Comparison of ENCODE assay signal across 1 cellular context in the genomic region with DNA sequence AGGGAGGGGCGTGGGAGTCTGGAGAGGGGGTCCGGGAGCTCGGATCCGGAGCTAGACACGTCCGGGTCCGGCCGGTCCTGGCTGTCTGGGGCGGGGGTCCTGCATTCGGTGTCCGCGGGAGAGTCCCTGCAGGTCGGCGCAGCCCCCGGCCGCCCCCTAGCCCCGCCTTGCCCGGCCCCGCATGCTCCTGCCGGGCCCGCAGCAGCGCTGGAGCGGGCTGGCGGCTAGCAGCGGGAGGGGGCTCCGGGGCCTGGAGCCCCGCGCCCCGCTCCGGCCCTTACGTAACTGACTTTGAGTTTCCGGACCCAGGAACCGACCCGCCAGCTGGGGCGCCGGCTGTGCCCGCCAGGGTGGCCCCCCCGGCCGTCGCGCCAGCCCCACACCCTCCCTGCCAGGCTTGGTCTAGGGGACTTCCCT.
TF ChIP-seq lines count a peak whose summit lies in the region.

No MANE protein-coding gene starts in this region.

TF ChIP-seq in HepG2, 621 proteins besides CTCF, POLR2A, EP300 and RAD21 (continued from another document and continues in another):
- TF ChIP-seq, protein P1, sequence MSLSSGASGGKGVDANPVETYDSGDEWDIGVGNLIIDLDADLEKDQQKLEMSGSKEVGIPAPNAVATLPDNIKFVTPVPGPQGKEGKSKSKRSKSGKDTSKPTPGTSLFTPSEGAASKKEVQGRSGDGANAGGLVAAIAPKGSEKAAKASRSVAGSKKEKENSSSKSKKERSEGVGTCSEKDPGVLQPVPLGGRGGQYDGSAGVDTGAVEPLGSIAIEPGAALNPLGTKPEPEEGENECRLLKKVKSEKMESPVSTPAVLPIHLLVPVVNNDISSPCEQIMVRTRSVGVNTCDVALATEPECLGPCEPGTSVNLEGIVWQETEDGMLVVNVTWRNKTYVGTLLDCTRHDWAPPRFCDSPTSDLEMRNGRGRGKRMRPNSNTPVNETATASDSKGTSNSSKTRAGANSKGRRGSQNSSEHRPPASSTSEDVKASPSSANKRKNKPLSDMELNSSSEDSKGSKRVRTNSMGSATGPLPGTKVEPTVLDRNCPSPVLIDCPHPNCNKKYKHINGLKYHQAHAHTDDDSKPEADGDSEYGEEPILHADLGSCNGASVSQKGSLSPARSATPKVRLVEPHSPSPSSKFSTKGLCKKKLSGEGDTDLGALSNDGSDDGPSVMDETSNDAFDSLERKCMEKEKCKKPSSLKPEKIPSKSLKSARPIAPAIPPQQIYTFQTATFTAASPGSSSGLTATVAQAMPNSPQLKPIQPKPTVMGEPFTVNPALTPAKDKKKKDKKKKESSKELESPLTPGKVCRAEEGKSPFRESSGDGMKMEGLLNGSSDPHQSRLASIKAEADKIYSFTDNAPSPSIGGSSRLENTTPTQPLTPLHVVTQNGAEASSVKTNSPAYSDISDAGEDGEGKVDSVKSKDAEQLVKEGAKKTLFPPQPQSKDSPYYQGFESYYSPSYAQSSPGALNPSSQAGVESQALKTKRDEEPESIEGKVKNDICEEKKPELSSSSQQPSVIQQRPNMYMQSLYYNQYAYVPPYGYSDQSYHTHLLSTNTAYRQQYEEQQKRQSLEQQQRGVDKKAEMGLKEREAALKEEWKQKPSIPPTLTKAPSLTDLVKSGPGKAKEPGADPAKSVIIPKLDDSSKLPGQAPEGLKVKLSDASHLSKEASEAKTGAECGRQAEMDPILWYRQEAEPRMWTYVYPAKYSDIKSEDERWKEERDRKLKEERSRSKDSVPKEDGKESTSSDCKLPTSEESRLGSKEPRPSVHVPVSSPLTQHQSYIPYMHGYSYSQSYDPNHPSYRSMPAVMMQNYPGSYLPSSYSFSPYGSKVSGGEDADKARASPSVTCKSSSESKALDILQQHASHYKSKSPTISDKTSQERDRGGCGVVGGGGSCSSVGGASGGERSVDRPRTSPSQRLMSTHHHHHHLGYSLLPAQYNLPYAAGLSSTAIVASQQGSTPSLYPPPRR (CRISPR knock-in tag; IDR thresholded peaks at IDR 0.05; ENCODE audit: borderline replicate concordance): no peak
- TF ChIP-seq KDM4B (CRISPR knock-in tag; IDR thresholded peaks at IDR 0.05) (no peak), ZNF615 (CRISPR knock-in tag; IDR thresholded peaks at IDR 0.05; ENCODE audit: borderline replicate concordance) (no peak), ZNF773 (CRISPR knock-in tag; IDR thresholded peaks at IDR 0.05; ENCODE audit: borderline replicate concordance) (no peak), KLF6 (CRISPR knock-in tag; IDR thresholded peaks at IDR 0.05) (no peak; the same call in 1 of the 2 replicates), MAF1 (CRISPR knock-in tag; IDR thresholded peaks at IDR 0.05; ENCODE audit: borderline replicate concordance) (no peak), ZNF562 (CRISPR knock-in tag; IDR thresholded peaks at IDR 0.05; ENCODE audit: borderline replicate concordance) (no peak), HDAC6 (IDR thresholded peaks at IDR 0.05; ENCODE audit: low read depth, low read length) (no peak), ZNF34 (CRISPR knock-in tag; IDR thresholded peaks at IDR 0.05; ENCODE audit: borderline replicate concordance) (no peak), SYNCRIP (IDR thresholded peaks at IDR 0.05; ENCODE audit: insufficient read depth, low read depth, low read length) (no peak), CAMTA2 (CRISPR knock-in tag; IDR thresholded peaks at IDR 0.05; ENCODE audit: borderline replicate concordance) (no peak), PAF1 (CRISPR knock-in tag; IDR thresholded peaks at IDR 0.05) (no peak), ZNF550 (CRISPR knock-in tag; IDR thresholded peaks at IDR 0.05; ENCODE audit: borderline replicate concordance) (no peak), TBX2 (CRISPR knock-in tag; IDR thresholded peaks at IDR 0.05; ENCODE audit: borderline replicate concordance) (no peak), TCF7L2 (IDR thresholded peaks at IDR 0.05; ENCODE audit: low read depth, low read length) (no peak), ASH2L (IDR thresholded peaks at IDR 0.05; ENCODE audit: insufficient read length, low read depth, low read length) (peak; percentile 51), HHEX (CRISPR knock-in tag; IDR thresholded peaks at IDR 0.05) (no peak), ZNF446 (CRISPR knock-in tag; IDR thresholded peaks at IDR 0.05) (0 out of 2 replicates have a peak, but pooled peaks have one; percentile 70), LCORL (IDR thresholded peaks at IDR 0.05) (no peak), LCORL (CRISPR knock-in tag; IDR thresholded peaks at IDR 0.05) (no peak), ZNF883 (CRISPR knock-in tag; IDR thresholded peaks at IDR 0.05; ENCODE audit: not compliant biosample characterization) (peak; percentile 2), ZNF703 (CRISPR knock-in tag; IDR thresholded peaks at IDR 0.05; ENCODE audit: borderline replicate concordance) (no peak), ZNF790 (CRISPR knock-in tag; IDR thresholded peaks at IDR 0.05; ENCODE audit: borderline replicate concordance) (peak; percentile 42; the same call in 1 of the 2 replicates), ARNTL (CRISPR knock-in tag; IDR thresholded peaks at IDR 0.05) (0 out of 2 replicates have a peak, but pooled peaks have one; percentile 12), ZFP36L1 (CRISPR knock-in tag; IDR thresholded peaks at IDR 0.05) (no peak), RARG (CRISPR knock-in tag; IDR thresholded peaks at IDR 0.05; ENCODE audit: low read depth) (no peak)
- TF ChIP-seq, protein P2, sequence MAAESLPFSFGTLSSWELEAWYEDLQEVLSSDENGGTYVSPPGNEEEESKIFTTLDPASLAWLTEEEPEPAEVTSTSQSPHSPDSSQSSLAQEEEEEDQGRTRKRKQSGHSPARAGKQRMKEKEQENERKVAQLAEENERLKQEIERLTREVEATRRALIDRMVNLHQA (CRISPR knock-in tag; IDR thresholded peaks at IDR 0.05): no peak
- TF ChIP-seq, protein P3, sequence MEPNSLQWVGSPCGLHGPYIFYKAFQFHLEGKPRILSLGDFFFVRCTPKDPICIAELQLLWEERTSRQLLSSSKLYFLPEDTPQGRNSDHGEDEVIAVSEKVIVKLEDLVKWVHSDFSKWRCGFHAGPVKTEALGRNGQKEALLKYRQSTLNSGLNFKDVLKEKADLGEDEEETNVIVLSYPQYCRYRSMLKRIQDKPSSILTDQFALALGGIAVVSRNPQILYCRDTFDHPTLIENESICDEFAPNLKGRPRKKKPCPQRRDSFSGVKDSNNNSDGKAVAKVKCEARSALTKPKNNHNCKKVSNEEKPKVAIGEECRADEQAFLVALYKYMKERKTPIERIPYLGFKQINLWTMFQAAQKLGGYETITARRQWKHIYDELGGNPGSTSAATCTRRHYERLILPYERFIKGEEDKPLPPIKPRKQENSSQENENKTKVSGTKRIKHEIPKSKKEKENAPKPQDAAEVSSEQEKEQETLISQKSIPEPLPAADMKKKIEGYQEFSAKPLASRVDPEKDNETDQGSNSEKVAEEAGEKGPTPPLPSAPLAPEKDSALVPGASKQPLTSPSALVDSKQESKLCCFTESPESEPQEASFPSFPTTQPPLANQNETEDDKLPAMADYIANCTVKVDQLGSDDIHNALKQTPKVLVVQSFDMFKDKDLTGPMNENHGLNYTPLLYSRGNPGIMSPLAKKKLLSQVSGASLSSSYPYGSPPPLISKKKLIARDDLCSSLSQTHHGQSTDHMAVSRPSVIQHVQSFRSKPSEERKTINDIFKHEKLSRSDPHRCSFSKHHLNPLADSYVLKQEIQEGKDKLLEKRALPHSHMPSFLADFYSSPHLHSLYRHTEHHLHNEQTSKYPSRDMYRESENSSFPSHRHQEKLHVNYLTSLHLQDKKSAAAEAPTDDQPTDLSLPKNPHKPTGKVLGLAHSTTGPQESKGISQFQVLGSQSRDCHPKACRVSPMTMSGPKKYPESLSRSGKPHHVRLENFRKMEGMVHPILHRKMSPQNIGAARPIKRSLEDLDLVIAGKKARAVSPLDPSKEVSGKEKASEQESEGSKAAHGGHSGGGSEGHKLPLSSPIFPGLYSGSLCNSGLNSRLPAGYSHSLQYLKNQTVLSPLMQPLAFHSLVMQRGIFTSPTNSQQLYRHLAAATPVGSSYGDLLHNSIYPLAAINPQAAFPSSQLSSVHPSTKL (CRISPR knock-in tag; IDR thresholded peaks at IDR 0.05): no peak
- TF ChIP-seq, protein P4, sequence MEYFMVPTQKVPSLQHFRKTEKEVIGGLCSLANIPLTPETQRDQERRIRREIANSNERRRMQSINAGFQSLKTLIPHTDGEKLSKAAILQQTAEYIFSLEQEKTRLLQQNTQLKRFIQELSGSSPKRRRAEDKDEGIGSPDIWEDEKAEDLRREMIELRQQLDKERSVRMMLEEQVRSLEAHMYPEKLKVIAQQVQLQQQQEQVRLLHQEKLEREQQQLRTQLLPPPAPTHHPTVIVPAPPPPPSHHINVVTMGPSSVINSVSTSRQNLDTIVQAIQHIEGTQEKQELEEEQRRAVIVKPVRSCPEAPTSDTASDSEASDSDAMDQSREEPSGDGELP (IDR thresholded peaks at IDR 0.05; ENCODE audit: borderline replicate concordance, low read depth): peak; percentile 49; the same call in 1 of the 2 replicates
- TF ChIP-seq, protein P5, sequence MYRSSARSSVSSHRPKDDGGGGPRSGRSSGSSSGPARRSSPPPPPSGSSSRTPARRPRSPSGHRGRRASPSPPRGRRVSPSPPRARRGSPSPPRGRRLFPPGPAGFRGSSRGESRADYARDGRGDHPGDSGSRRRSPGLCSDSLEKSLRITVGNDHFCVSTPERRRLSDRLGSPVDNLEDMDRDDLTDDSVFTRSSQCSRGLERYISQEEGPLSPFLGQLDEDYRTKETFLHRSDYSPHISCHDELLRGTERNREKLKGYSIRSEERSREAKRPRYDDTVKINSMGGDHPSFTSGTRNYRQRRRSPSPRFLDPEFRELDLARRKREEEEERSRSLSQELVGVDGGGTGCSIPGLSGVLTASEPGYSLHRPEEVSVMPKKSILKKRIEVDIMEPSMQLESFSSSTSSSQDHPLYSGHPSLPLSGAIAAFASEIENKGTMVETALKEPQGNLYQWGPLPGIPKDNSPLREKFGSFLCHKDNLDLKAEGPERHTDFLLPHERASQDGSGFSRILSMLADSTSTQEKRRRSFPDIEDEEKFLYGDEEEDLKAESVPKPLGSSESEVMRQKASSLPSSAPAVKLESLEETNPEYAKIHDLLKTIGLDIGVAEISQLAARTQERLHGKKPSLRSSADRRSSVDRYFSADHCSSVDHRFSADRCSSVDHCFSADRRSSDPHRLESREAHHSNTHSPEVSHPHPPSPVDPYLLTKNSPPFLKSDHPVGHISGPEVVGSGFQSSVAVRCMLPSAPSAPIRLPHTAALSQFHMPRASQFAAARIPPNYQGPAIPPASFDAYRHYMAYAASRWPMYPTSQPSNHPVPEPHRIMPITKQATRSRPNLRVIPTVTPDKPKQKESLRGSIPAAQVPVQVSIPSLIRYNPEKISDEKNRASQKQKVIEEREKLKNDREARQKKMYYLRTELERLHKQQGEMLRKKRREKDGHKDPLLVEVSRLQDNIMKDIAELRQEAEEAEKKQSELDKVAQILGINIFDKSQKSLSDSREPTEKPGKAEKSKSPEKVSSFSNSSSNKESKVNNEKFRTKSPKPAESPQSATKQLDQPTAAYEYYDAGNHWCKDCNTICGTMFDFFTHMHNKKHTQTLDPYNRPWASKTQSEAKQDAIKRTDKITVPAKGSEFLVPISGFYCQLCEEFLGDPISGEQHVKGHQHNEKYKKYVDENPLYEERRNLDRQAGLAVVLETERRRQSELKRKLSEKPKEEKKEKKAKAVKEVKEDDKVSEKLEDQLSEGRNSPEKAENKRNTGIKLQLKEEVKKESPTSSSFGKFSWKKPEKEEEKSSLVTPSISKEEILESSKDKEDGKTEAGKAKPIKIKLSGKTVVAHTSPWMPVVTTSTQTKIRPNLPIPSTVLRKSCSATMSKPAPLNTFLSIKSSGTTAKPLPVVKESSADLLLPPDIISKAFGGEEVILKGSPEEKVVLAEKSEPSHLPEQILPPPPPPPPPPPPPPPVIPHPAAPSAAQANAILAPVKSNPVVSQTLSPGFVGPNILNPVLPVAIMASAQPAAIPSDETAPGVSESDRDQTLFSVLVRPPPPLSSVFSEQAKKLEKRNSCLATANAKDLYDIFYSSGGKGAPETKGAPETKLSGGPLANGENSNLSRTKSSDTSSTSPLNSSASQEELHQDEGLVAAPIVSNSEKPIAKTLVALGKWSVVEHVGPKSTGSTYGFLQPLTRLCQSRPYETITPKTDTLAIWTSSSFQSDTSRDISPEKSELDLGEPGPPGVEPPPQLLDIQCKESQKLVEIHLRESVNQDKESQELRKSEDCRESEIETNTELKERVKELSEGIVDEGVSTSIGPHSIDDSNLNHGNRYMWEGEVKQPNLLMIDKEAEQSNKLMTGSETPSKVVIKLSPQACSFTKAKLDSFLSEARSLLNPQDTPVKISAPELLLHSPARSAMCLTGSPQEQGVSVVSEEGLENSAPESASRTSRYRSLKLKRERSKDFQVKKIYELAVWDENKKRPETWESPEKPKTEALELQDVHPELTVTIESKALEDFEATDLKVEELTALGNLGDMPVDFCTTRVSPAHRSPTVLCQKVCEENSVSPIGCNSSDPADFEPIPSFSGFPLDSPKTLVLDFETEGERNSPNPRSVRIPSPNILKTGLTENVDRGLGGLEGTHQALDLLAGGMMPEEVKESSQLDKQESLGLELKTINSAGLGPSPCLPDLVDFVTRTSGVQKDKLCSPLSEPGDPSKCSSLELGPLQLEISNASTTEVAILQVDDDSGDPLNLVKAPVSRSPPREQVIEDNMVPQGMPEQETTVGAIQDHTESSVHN (CRISPR knock-in tag; IDR thresholded peaks at IDR 0.05): no peak
- TF ChIP-seq, protein P6, sequence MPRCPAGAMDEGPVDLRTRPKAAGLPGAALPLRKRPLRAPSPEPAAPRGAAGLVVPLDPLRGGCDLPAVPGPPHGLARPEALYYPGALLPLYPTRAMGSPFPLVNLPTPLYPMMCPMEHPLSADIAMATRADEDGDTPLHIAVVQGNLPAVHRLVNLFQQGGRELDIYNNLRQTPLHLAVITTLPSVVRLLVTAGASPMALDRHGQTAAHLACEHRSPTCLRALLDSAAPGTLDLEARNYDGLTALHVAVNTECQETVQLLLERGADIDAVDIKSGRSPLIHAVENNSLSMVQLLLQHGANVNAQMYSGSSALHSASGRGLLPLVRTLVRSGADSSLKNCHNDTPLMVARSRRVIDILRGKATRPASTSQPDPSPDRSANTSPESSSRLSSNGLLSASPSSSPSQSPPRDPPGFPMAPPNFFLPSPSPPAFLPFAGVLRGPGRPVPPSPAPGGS (CRISPR knock-in tag; IDR thresholded peaks at IDR 0.05): 0 out of 2 replicates have a peak, but pooled peaks have one; percentile 10
- TF ChIP-seq, protein P7, sequence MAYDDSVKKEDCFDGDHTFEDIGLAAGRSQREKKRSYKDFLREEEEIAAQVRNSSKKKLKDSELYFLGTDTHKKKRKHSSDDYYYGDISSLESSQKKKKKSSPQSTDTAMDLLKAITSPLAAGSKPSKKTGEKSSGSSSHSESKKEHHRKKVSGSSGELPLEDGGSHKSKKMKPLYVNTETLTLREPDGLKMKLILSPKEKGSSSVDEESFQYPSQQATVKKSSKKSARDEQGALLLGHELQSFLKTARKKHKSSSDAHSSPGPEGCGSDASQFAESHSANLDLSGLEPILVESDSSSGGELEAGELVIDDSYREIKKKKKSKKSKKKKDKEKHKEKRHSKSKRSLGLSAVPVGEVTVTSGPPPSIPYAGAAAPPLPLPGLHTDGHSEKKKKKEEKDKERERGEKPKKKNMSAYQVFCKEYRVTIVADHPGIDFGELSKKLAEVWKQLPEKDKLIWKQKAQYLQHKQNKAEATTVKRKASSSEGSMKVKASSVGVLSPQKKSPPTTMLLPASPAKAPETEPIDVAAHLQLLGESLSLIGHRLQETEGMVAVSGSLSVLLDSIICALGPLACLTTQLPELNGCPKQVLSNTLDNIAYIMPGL (CRISPR knock-in tag; IDR thresholded peaks at IDR 0.05; ENCODE audit: borderline replicate concordance in 1 of 2, low read depth in 1 of 2): 0 out of 4 replicates have a peak, but pooled peaks of 1 of the 2 experiments have one; percentile 9
- TF ChIP-seq, protein P8, sequence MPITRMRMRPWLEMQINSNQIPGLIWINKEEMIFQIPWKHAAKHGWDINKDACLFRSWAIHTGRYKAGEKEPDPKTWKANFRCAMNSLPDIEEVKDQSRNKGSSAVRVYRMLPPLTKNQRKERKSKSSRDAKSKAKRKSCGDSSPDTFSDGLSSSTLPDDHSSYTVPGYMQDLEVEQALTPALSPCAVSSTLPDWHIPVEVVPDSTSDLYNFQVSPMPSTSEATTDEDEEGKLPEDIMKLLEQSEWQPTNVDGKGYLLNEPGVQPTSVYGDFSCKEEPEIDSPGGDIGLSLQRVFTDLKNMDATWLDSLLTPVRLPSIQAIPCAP (CRISPR knock-in tag; IDR thresholded peaks at IDR 0.05; ENCODE audit: low read depth): no peak
